29 cellular contexts compared by ENCODE assay signal in genomic region chr16:31708348-31708747, GRCh38.
DNase-seq lines count a peak whose midpoint lies in the region; ATAC-seq and TF ChIP-seq lines count a peak whose summit lies in the region.
"Had no signal": no experiment of that assay in that cellular context is flagged by ENCODE, and none has a peak within 500 bp of the region (broad histone marks: within the 10 kb centered on the region; RNA-seq: fewer than 3 reads in every experiment).

No MANE protein-coding gene starts in this region.

- DNase-seq in activated CD4-positive, alpha-beta T cell treated with anti-CD3 and anti-CD28 coated beads for 36 hours: peak; percentile 75
- no peak for DNase-seq in activated CD4-positive, alpha-beta T cell treated with anti-CD3 and anti-CD28 coated beads for 48 hours
- no peak for DNase-seq in activated naive CD4-positive, alpha-beta T cell treated with anti-CD3 and anti-CD28 coated beads, Interleukin-2, amount 50 U/mL, for 16 hours
- DNase-seq in RWPE1 (ENCODE audit: low spot score): no peak
- no peak for DNase-seq in effector memory CD4-positive, alpha-beta T cell
- DNase-seq: 8988T; adrenal gland; immature natural killer cell; left cardiac atrium; mucosa of descending colon; NCI-H1436 treated with DMSO at 0.1 percent for 48 hours; NCI-H2081 treated with DMSO at 0.1 percent for 48 hours; NCI-H226; NCI-H526 treated with DMSO at 0.1 percent for 48 hours; NK-92 treated with Interleukin-12 subunit alpha and Interleukin-12 subunit beta, amount 100 ng/mL, for 24 hours; stimulated activated CD4-positive, alpha-beta T cell treated with anti-CD3 and anti-CD28 coated beads, Interleukin-4, amount 100 ng/mL, for 24 hours; trophoblast cell had no signal

- no peaks in the 10 kb centered on the region for H3K9me3 Mint-ChIP-seq in activated CD4-positive, alpha-beta T cell treated with anti-CD3 and anti-CD28 coated beads for 36 hours (ENCODE audit: low read depth)
- no peaks in the 10 kb centered on the region for H3K9me3 Mint-ChIP-seq in activated naive CD4-positive, alpha-beta T cell treated with anti-CD3 and anti-CD28 coated beads, Interleukin-2, amount 50 U/mL, for 24 hours
- H3K9me3 Mint-ChIP-seq: central memory CD8-positive, alpha-beta T cell; endodermal cell; GM23338; immature natural killer cell; nephron had no signal

- H3K4me3 Mint-ChIP-seq in activated CD4-positive, alpha-beta T cell treated with anti-CD3 and anti-CD28 coated beads for 36 hours: no peak overlapping the region
- H3K4me3 Mint-ChIP-seq in activated naive CD4-positive, alpha-beta T cell treated with anti-CD3 and anti-CD28 coated beads, Interleukin-2, amount 50 U/mL, for 24 hours: no peak overlapping the region
- H3K4me3 Mint-ChIP-seq: central memory CD8-positive, alpha-beta T cell; endodermal cell; GM23338; immature natural killer cell; nephron had no signal

- H3K27ac Mint-ChIP-seq in activated CD4-positive, alpha-beta T cell treated with anti-CD3 and anti-CD28 coated beads for 36 hours: peak overlapping the region; percentile 55
- H3K27ac Mint-ChIP-seq in activated naive CD4-positive, alpha-beta T cell treated with anti-CD3 and anti-CD28 coated beads, Interleukin-2, amount 50 U/mL, for 24 hours: peak overlapping the region; percentile 55
- H3K27ac Mint-ChIP-seq: endodermal cell, GM23338, nephron had no signal

- H3K4me1 ChIP-seq in thymus (ENCODE audit: control insufficient read depth, insufficient read depth, low read length): peaks cover 17% of the 10 kb centered on the region
- H3K4me1 ChIP-seq in effector memory CD4-positive, alpha-beta T cell (ENCODE audit: control insufficient read depth, insufficient read depth, low read length, poor library complexity, severe bottlenecking): peaks cover 19% of the 10 kb centered on the region
- H3K4me1 ChIP-seq: adrenal gland had no signal

- peaks cover 56% of the 10 kb centered on the region for H3K36me3 ChIP-seq in thymus (ENCODE audit: control insufficient read depth, insufficient read depth)
- H3K36me3 ChIP-seq in effector memory CD4-positive, alpha-beta T cell (ENCODE audit: control insufficient read depth, insufficient read depth, low read length): peaks cover 52% of the 10 kb centered on the region

- H3K27ac ChIP-seq in RWPE1: peak overlapping the region; percentile 9; the same call in 1 of the 2 replicates
- H3K27ac ChIP-seq in thymus (ENCODE audit: low read depth): peak overlapping the region; percentile 71
- H3K27ac ChIP-seq in effector memory CD4-positive, alpha-beta T cell (ENCODE audit: insufficient read depth, low read length, poor library complexity, severe bottlenecking): no peak overlapping the region
- H3K27ac ChIP-seq: adrenal gland, C4-2B, HL-60, KMS-11 had no signal

- peaks cover 36% of the 10 kb centered on the region for H3K4me1 Mint-ChIP-seq in activated CD4-positive, alpha-beta T cell treated with anti-CD3 and anti-CD28 coated beads for 36 hours
- peaks cover 34% of the 10 kb centered on the region for H3K4me1 Mint-ChIP-seq in activated naive CD4-positive, alpha-beta T cell treated with anti-CD3 and anti-CD28 coated beads, Interleukin-2, amount 50 U/mL, for 24 hours
- H3K4me1 Mint-ChIP-seq: nephron had no signal

- peak; percentile 64 for ATAC-seq in activated CD4-positive, alpha-beta T cell treated with anti-CD3 and anti-CD28 coated beads for 36 hours
- no peak for ATAC-seq in GM21723 (IDR thresholded peaks at IDR 0.05; ENCODE audit: unreplicated experiment)
- ATAC-seq: activated CD4-positive, CD25-positive, alpha-beta regulatory T cell treated with anti-CD3 and anti-CD28 coated beads, Interleukin-2, amount 50 U/mL, for 24 hours; GM23338; left cardiac atrium; mucosa of descending colon; SK-N-SH treated with all-trans-retinoic acid at 6 μM for 48 hours had no signal

- CTCF ChIA-PET in activated CD4-positive, alpha-beta T cell treated with anti-CD3 and anti-CD28 coated beads for 36 hours (lab: Charles Lee): interaction anchor here (1.7 kb wide), 1 partner anchor 14 kb away, joined by 8 read pairs; no protein-coding TSS in a partner anchor
- CTCF ChIA-PET in RWPE1 (lab: Yijun Ruan, JAX): interaction anchor here (0.6 kb wide), 2 partner anchors 267 to 474 kb away, joined by 4 to 7 read pairs; no protein-coding TSS in a partner anchor

- no peaks in the 10 kb centered on the region for H3K27me3 Mint-ChIP-seq in activated CD4-positive, alpha-beta T cell treated with anti-CD3 and anti-CD28 coated beads for 36 hours
- H3K27me3 Mint-ChIP-seq in activated naive CD4-positive, alpha-beta T cell treated with anti-CD3 and anti-CD28 coated beads, Interleukin-2, amount 50 U/mL, for 24 hours: no peaks in the 10 kb centered on the region
- H3K27me3 Mint-ChIP-seq: central memory CD8-positive, alpha-beta T cell had no signal

- intact Hi-C loops in activated CD4-positive, alpha-beta T cell treated with anti-CD3 and anti-CD28 coated beads for 36 hours (cut with DNase I, micrococcal nuclease): loop anchor here in 1 of 2 experiments (10.0 kb wide), 1 partner anchor 444 kb away; no protein-coding TSS in a partner anchor

- H3K27me3 ChIP-seq in thymus (ENCODE audit: control insufficient read depth, insufficient read depth): no peaks in the 10 kb centered on the region
- no peaks in the 10 kb centered on the region for H3K27me3 ChIP-seq in effector memory CD4-positive, alpha-beta T cell (replicated peaks; ENCODE audit: control insufficient read depth, insufficient read depth, low read length, poor library complexity, severe bottlenecking)
- H3K27me3 ChIP-seq: adrenal gland had no signal

- POLR2A ChIA-PET in activated CD4-positive, alpha-beta T cell treated with anti-CD3 and anti-CD28 coated beads for 36 hours (lab: Charles Lee): interaction anchor here (0.6 to 1.6 kb wide), 4 partner anchors 13 to 169 kb away, joined by 3 to 11 read pairs (median 4); no protein-coding TSS in a partner anchor
- POLR2A ChIA-PET in RWPE1 (lab: Yijun Ruan, JAX; ENCODE audit: low non-redundant PET): no interaction called here

- WGBS in thymus: 23% methylated on average over 8 of the region's 8 CpGs

- H3K9me3 ChIP-seq in thymus (ENCODE audit: control insufficient read depth): no peaks in the 10 kb centered on the region
- no peaks in the 10 kb centered on the region for H3K9me3 ChIP-seq in effector memory CD4-positive, alpha-beta T cell (ENCODE audit: control insufficient read depth, low read length)
- H3K9me3 ChIP-seq: adrenal gland, mucosa of descending colon had no signal

- TF ChIP-seq CTCF in RWPE1 (conservative IDR thresholded peaks at IDR 0.05; ENCODE audit: low read depth): no peak

- no peak overlapping the region for H3K4me3 ChIP-seq in thymus (ENCODE audit: low read length)
- no peak overlapping the region for H3K4me3 ChIP-seq in effector memory CD4-positive, alpha-beta T cell (ENCODE audit: insufficient read depth, low read depth, low read length, poor library complexity, severe bottlenecking)
- H3K4me3 ChIP-seq: adrenal gland, GM23338, mucosa of descending colon had no signal

- H3K36me3 Mint-ChIP-seq in activated CD4-positive, alpha-beta T cell treated with anti-CD3 and anti-CD28 coated beads for 36 hours (ENCODE audit: low read depth): peaks cover 52% of the 10 kb centered on the region
- peaks cover 13% of the 10 kb centered on the region for H3K36me3 Mint-ChIP-seq in activated naive CD4-positive, alpha-beta T cell treated with anti-CD3 and anti-CD28 coated beads, Interleukin-2, amount 50 U/mL, for 24 hours
